ENCODE assay signal across 18 cellular contexts in genomic region chr6:38599966-38600550, GRCh38.
"Had no signal": no experiment of that assay in that cellular context is flagged by ENCODE, and none has a peak within 500 bp of the region (broad histone marks: within the 10 kb centered on the region; RNA-seq: fewer than 3 reads in every experiment).

No MANE protein-coding gene starts in this region.

- DNase-seq: activated CD4-positive, CD25-positive, alpha-beta regulatory T cell treated with anti-CD3 and anti-CD28 coated beads, Interleukin-2, amount 50 U/mL, for 72 hours; activated naive CD4-positive, alpha-beta T cell; activated naive CD8-positive, alpha-beta T cell treated with anti-CD3 and anti-CD28 coated beads, Interleukin-2, amount 10 ng/mL, durations not matched to agents 7 days and 5 days; anterior cingulate cortex; dorsolateral prefrontal cortex; glutamatergic neuron; immature natural killer cell; posterior cingulate gyrus; retina; stimulated activated CD4-positive, alpha-beta T cell treated with anti-CD3 and anti-CD28 coated beads, Interleukin-15, amount 100 ng/mL, for 24 hours; stimulated activated CD4-positive, alpha-beta T cell treated with anti-CD3 and anti-CD28 coated beads, Interleukin-4, amount 100 ng/mL, for 1 hour; stimulated activated naive CD4-positive, alpha-beta T cell; T-helper 9 cell; tibial artery had no signal

- H3K27me3 ChIP-seq: dorsolateral prefrontal cortex, tibial artery, vagina had no signal

- ATAC-seq: esophagus mucosa; natural killer cell treated with Interleukin-12 subunit alpha and Interleukin-12 subunit beta and Interleukin-15 and Interleukin-18, amount 100 ng/mL, for 72 hours had no signal

- H3K4me1 ChIP-seq: vagina had no signal

- H3K4me3 ChIP-seq: dorsolateral prefrontal cortex, skin epidermis, tibial artery, vagina had no signal

- H3K27ac ChIP-seq: skin epidermis, tibial artery, vagina had no signal

- H3K9me3 ChIP-seq: tibial artery, vagina had no signal

- H3K36me3 ChIP-seq: tibial artery, vagina had no signal
